Comparison of ENCODE assay signal across 26 cellular contexts in genomic region chr12:72228424-72228823, GRCh38. TPM values are rescaled to one million over a fixed set of nuclear protein-coding genes. Genes with fewer than 3 reads are reported as not detected.
"Had no signal": no experiment of that assay in that cellular context is flagged by ENCODE, and none has a peak within 500 bp of the region (broad histone marks: within the 10 kb centered on the region; RNA-seq: fewer than 3 reads in every experiment).

No MANE protein-coding gene starts in this region.

- DNase-seq: KBM-7, MV-4-11, NCI-H1092, NCI-H1105 treated with DMSO at 0.1 percent for 48 hours, NCI-H1417 treated with DMSO at 0.1 percent for 48 hours, NCI-H146, NCI-H1694 treated with DMSO at 0.1 percent for 48 hours, NCI-H1930, NCI-H2081 treated with DMSO at 0.1 percent for 48 hours, NCI-H2171, NCI-H226, NCI-H446, NCI-H510A, NCI-H524 treated with DMSO at 0.1 percent for 48 hours, NCI-H69, NCI-H774, Right ventricle myocardium superior, RPMI8226, SIG-M5, SK-N-SH, T-helper 1 cell had no signal

- H3K9ac ChIP-seq: SK-N-SH had no signal

- H3K4me1 Mint-ChIP-seq: IgD-negative memory B cell had no signal

- H3K36me3 Mint-ChIP-seq: IgD-negative memory B cell had no signal

- H3K27ac Mint-ChIP-seq: IgD-negative memory B cell had no signal

- H3K4me3 ChIP-seq: SJSA1 had no signal

- H3K27me3 Mint-ChIP-seq: IgD-negative memory B cell had no signal

- H3K27me3 ChIP-seq: SJSA1 had no signal

- H3K36me3 ChIP-seq: SJSA1 had no signal

- H3K4me2 ChIP-seq: SK-N-SH had no signal

- H3K27ac ChIP-seq: SJSA1 had no signal

- H3K9me3 ChIP-seq: SJSA1, SK-N-SH had no signal

- H3K4me3 Mint-ChIP-seq: IgD-negative memory B cell had no signal

- H3K4me1 ChIP-seq: SJSA1 had no signal

RNA-seq across cellular contexts. Expression of gene TRHDE, which starts 43.7 kb away (rescaled TPM):
- total RNA-seq: HT-29, LHCN-M2, MCF 10A had no signal
- polyA plus RNA-seq: IgD-negative memory B cell had no signal
